In genomic region chr22:39224550-39224949, GRCh38 we compare ENCODE assay signal across 1 cellular context.
TF ChIP-seq lines count a peak whose summit lies in the region.

No MANE protein-coding gene starts in this region.

TF ChIP-seq in H1, 55 proteins besides CTCF, POLR2A, EP300 and RAD21:
- TF ChIP-seq KDM5A (IDR thresholded peaks at IDR 0.05; ENCODE audit: low read length): no peak
- no peak for TF ChIP-seq ATF2 (IDR thresholded peaks at IDR 0.05; ENCODE audit: low read length)
- TF ChIP-seq TCF12 (IDR thresholded peaks at IDR 0.05; ENCODE audit: low read depth, low read length): no peak
- TF ChIP-seq NRF1 (IDR thresholded peaks at IDR 0.05; ENCODE audit: low read depth, low read length): no peak
- no peak for TF ChIP-seq SIRT6 (IDR thresholded peaks at IDR 0.05; ENCODE audit: low read length)
- no peak for TF ChIP-seq JUN (IDR thresholded peaks at IDR 0.05; ENCODE audit: low read depth, low read length)
- TF ChIP-seq POLR2AphosphoS5 (IDR thresholded peaks at IDR 0.05; ENCODE audit: low read depth, low read length): no peak
- no peak for TF ChIP-seq SUZ12 (IDR thresholded peaks at IDR 0.05; ENCODE audit: low read length)
- no peak for TF ChIP-seq E2F6 (IDR thresholded peaks at IDR 0.05)
- no peak for TF ChIP-seq CHD7 (IDR thresholded peaks at IDR 0.05; ENCODE audit: insufficient replicate concordance, low read length)
